In the genomic region with DNA sequence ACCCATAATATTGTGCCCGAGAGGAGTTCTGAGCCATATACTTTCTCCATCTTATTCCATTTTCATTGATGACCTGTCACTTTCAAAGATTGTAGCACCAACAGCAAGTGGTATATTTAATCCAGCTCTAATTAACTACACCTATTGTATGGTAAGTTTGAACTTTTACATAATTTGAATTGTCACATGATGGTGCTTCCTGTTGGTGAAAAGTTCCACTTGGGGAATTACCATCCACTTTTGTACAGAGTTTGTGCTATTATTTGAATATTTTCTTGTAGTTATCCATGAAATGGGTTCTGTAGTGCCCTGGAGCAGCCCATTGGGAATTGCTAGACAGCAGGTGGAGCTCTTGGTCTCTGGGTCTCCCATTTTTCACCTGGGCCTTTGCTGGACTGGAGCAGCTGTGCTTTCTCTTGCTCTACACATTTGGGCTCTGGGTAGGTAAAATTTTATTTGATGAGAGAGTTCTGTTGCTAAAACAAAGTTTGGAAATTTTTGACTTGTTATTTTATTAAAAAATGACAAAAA, we compare ENCODE assay signal across 8 cellular contexts. TPM values are rescaled to one million over a fixed set of nuclear protein-coding genes. Genes with fewer than 3 reads are reported as not detected.
DNase-seq lines count a peak whose midpoint lies in the region; ATAC-seq and TF ChIP-seq lines count a peak whose summit lies in the region.

No MANE protein-coding gene starts in this region.

- POLR2A ChIA-PET in AG04450 (lab: Yijun Ruan, JAX) = no interaction called here
- POLR2A ChIA-PET in RWPE1 (lab: Yijun Ruan, JAX; ENCODE audit: low non-redundant PET) = no interaction called here

- intact Hi-C loops in left ventricle myocardium superior (cut with micrococcal nuclease) = no loop called here

- DNase-seq in AG04450 (ENCODE audit: low read depth, low spot score) = no peak
- peak; percentile 4 for DNase-seq in GM12865 (ENCODE audit: low read depth)
- DNase-seq in RWPE1 (ENCODE audit: low spot score) = peak; percentile 11
- no peak for DNase-seq in left ventricle myocardium superior
- no peak for DNase-seq in occipital lobe (lab: John Stamatoyannopoulos, UW)
- no peak for DNase-seq in H4 (ENCODE audit: low spot score)
- no peak for DNase-seq in GM13977 (ENCODE audit: low spot score)

- no peaks in the 10 kb centered on the region for H3K27me3 ChIP-seq in AG04450 (ENCODE audit: control insufficient read depth, insufficient read depth, low read length)

- in situ Hi-C loops in GM13977 (cut with MboI; ENCODE audit: low pct_unique_long_range_greater_than_20kb, low sequenced_read_pairs, unreplicated experiment) = no loop called here

- TF ChIP-seq CTCF in AG04450 (IDR thresholded peaks at IDR 0.05; ENCODE audit: low read depth, low read length) = peak; percentile 61
- peak; percentile 1 for TF ChIP-seq CTCF in GM12865 (IDR thresholded peaks at IDR 0.05; ENCODE audit: insufficient read depth, low read depth, low read length, missing control alignments)
- TF ChIP-seq CTCF in RWPE1 (conservative IDR thresholded peaks at IDR 0.05; ENCODE audit: low read depth) = no peak
- no peak for TF ChIP-seq CTCF in GM13977 (IDR thresholded peaks at IDR 0.05; ENCODE audit: extremely low read depth, insufficient read depth, missing control alignments)

- ATAC-seq in left ventricle myocardium superior = peak; percentile 43
- no peak for ATAC-seq in HG03139 (IDR thresholded peaks at IDR 0.05; ENCODE audit: unreplicated experiment)

- H3K4me3 ChIP-seq in AG04450 (ENCODE audit: low read depth, low read length) (no peak overlapping the region), GM12865 (ENCODE audit: low read depth, low read length) (no peak overlapping the region)

- no peak overlapping the region for H3K27ac ChIP-seq in AG04450 (ENCODE audit: low read depth, low read length)
- H3K27ac ChIP-seq in RWPE1 = no peak overlapping the region

- no peaks in the 10 kb centered on the region for H3K9me3 ChIP-seq in AG04450 (ENCODE audit: control insufficient read depth, insufficient read depth, low read length)

- CTCF ChIA-PET in AG04450 (lab: Charles Lee) (interaction anchor here (0.7 to 4.1 kb wide), 7 partner anchors 29 to 410 kb away, joined by 3 to 36 read pairs (median 3); partner anchors contain the start of gene RERG), RWPE1 (lab: Yijun Ruan, JAX) (interaction anchor here (0.8 to 1.8 kb wide), 5 partner anchors 30 to 186 kb away, joined by 3 to 17 read pairs (median 3); no protein-coding TSS in a partner anchor)

RNA-seq across cellular contexts. Expression of gene SMCO3, which starts 3.0 kb away (rescaled TPM):
- 0.05 TPM in 1 of 2 replicates, not detected in the other for polyA plus RNA-seq in AG04450 (2011; rRNA removed)
- polyA minus RNA-seq in AG04450 (2011; rRNA and poly(A)+ RNA removed) = not detected in 2 replicates
- 0.20 TPM for total RNA-seq in left ventricle myocardium superior
- total RNA-seq in occipital lobe = not detected
- not detected in 2 replicates for total RNA-seq in H4 (2014; rRNA removed; shearing (Covaris generic))

RNA-seq across cellular contexts. Expression of gene C12orf60, which starts 7.5 kb away (rescaled TPM):
- 0.57 and 1.0 TPM in 2 replicates for polyA plus RNA-seq in AG04450 (2011; rRNA removed)
- 0.35 and 0.46 TPM in 2 replicates for polyA minus RNA-seq in AG04450 (2011; rRNA and poly(A)+ RNA removed)
- 1.3 TPM for total RNA-seq in left ventricle myocardium superior
- total RNA-seq in occipital lobe = 3.6 TPM
- 1.2 and 2.8 TPM in 2 replicates for total RNA-seq in H4 (2014; rRNA removed; shearing (Covaris generic))

RNA-seq across cellular contexts. Expression of gene WBP11, which starts 7.7 kb away (rescaled TPM):
- 13.2 and 16.5 TPM in 2 replicates for polyA plus RNA-seq in AG04450 (2011; rRNA removed)
- 7.7 and 9.9 TPM in 2 replicates for polyA minus RNA-seq in AG04450 (2011; rRNA and poly(A)+ RNA removed)
- total RNA-seq in left ventricle myocardium superior (51.5 TPM), occipital lobe (16.1 TPM)
- total RNA-seq in H4 (2014; rRNA removed; shearing (Covaris generic)) = 21.3 and 35.5 TPM in 2 replicates

RNA-seq across cellular contexts. Expression of gene ART4, which starts 32.3 kb away (rescaled TPM):
- not detected in 2 replicates for polyA plus RNA-seq in AG04450 (2011; rRNA removed)
- not detected in 2 replicates for polyA minus RNA-seq in AG04450 (2011; rRNA and poly(A)+ RNA removed)
- total RNA-seq in left ventricle myocardium superior = 3.3 TPM
- total RNA-seq in occipital lobe = not detected
- total RNA-seq in H4 (2014; rRNA removed; shearing (Covaris generic)) = not detected in 2 replicates

Comparison
In these comparisons a context has a peak if more than half of its experiments do, and no peak if none do; other contexts are left out.
1. DNase-seq: peak in GM12865 (single experiment) and RWPE1 (single experiment); none in AG04450 (single experiment), left ventricle myocardium superior (single experiment), occipital lobe (single experiment), H4 (single experiment) and GM13977 (single experiment).
2. CTCF ChIP-seq: peak in AG04450 (single experiment) and GM12865 (single experiment); none in RWPE1 (single experiment) and GM13977 (single experiment).